Comparison of ENCODE assay signal across 11 cellular contexts in the genomic region with DNA sequence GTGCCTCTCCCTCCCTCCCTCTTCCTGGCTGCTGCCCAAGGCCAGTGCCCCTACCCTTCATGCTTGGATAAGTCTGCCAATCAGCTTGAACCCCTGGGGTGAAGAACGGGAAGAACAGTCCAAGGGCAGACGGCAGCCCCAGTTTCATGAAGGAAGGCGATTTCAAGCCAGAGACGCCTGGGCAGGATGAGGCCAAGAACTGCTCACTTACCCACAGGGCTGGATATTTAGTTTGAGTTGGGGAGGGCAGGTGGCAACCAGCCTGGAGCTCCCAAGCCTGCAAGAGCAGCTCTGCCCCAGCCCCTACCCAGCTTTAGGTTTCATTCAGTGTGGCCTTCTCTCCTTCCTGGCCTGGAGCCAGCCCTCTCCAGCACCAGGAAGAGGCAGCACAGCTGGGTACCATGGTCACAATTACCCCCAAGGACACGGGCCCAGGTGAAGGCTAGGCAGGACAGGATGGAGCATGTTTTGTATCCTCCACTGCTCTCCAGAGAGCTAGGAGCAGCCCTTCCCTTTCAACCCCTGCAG. TPM values are rescaled to one million over a fixed set of nuclear protein-coding genes. Genes with fewer than 3 reads are reported as not detected.
DNase-seq lines count a peak whose midpoint lies in the region; ATAC-seq and TF ChIP-seq lines count a peak whose summit lies in the region.
"Had no signal": no experiment of that assay in that cellular context is flagged by ENCODE, and none has a peak within 500 bp of the region (broad histone marks: within the 10 kb centered on the region; RNA-seq: fewer than 3 reads in every experiment).

No MANE protein-coding gene starts in this region.

- ATAC-seq in body of pancreas (peak; percentile 25), GM18907 (IDR thresholded peaks at IDR 0.05; ENCODE audit: unreplicated experiment) (no peak), natural killer cell (no peak)
- ATAC-seq: left lung had no signal

- DNase-seq in DMS53 (lab: John Stamatoyannopoulos, UW) (peak; percentile 48), NCI-H187 treated with DMSO at 0.1 percent for 48 hours (lab: John Stamatoyannopoulos, UW) (peak; percentile 84), body of pancreas (peak; percentile 33 to 62 (median 48)), nephron progenitor cell (no peak), osteoblast (ENCODE audit: insufficient read length, low spot score, missing footprints) (no peak), natural killer cell (no peak)
- DNase-seq in activated CD4-positive, alpha-beta T cell treated with anti-CD3 and anti-CD28 coated beads, Interleukin-2, amount 10 ng/mL, durations not matched to agents 24 days and 14 days = no peak
- DNase-seq: effector CD8-positive, alpha-beta T cell; left lung had no signal

- H3K27ac ChIP-seq in body of pancreas (no peak overlapping the region), osteoblast (ENCODE audit: low read depth, low read length) (no peak overlapping the region)
- H3K27ac ChIP-seq: PC-9 had no signal

- TF ChIP-seq CTCF in body of pancreas (IDR thresholded peaks at IDR 0.05) = no peak
- no peak for TF ChIP-seq CTCF in nephron progenitor cell (IDR thresholded peaks at IDR 0.05)
- TF ChIP-seq CTCF in osteoblast (IDR thresholded peaks at IDR 0.05; ENCODE audit: extremely low read depth, low read depth, low read length) = no peak
- no peak for TF ChIP-seq CTCF in natural killer cell (IDR thresholded peaks at IDR 0.05)

- TF ChIP-seq POLR2A in body of pancreas (IDR thresholded peaks at IDR 0.05) = no peak

- no peak overlapping the region for H3K4me3 Mint-ChIP-seq in nephron progenitor cell
- no peak overlapping the region for H3K4me3 Mint-ChIP-seq in activated CD4-positive, alpha-beta T cell treated with anti-CD3 and anti-CD28 coated beads, Interleukin-2, amount 10 ng/mL, durations not matched to agents 24 days and 14 days
- no peak overlapping the region for H3K4me3 Mint-ChIP-seq in natural killer cell

- H3K27ac Mint-ChIP-seq in nephron progenitor cell = peak overlapping the region; percentile 49
- no peak overlapping the region for H3K27ac Mint-ChIP-seq in activated CD4-positive, alpha-beta T cell treated with anti-CD3 and anti-CD28 coated beads, Interleukin-2, amount 10 ng/mL, durations not matched to agents 24 days and 14 days
- no peak overlapping the region for H3K27ac Mint-ChIP-seq in natural killer cell

- H2AFZ ChIP-seq in osteoblast (ENCODE audit: low read length) = no peak overlapping the region
- H2AFZ ChIP-seq: PC-9 had no signal

- H3K9me3 Mint-ChIP-seq in nephron progenitor cell = no peaks in the 10 kb centered on the region
- H3K9me3 Mint-ChIP-seq in activated CD4-positive, alpha-beta T cell treated with anti-CD3 and anti-CD28 coated beads, Interleukin-2, amount 10 ng/mL, durations not matched to agents 24 days and 14 days = no peaks in the 10 kb centered on the region
- H3K9me3 Mint-ChIP-seq in natural killer cell = no peaks in the 10 kb centered on the region

- H3K4me1 Mint-ChIP-seq in nephron progenitor cell (peaks cover 22% of the 10 kb centered on the region), natural killer cell (peaks cover 34 to 42% of the 10 kb centered on the region in 2 donors)
- peaks cover 3% of the 10 kb centered on the region for H3K4me1 Mint-ChIP-seq in activated CD4-positive, alpha-beta T cell treated with anti-CD3 and anti-CD28 coated beads, Interleukin-2, amount 10 ng/mL, durations not matched to agents 24 days and 14 days

- WGBS in body of pancreas, 2 donors = 14 to 17% methylated on average over 5 of the region's 5 CpGs

- H4K20me1 ChIP-seq in osteoblast (ENCODE audit: insufficient read depth, low read length) = no peaks in the 10 kb centered on the region

- H3K36me3 Mint-ChIP-seq in nephron progenitor cell (ENCODE audit: low read depth) (no peaks in the 10 kb centered on the region), natural killer cell (no peaks in the 10 kb centered on the region)
- no peaks in the 10 kb centered on the region for H3K36me3 Mint-ChIP-seq in activated CD4-positive, alpha-beta T cell treated with anti-CD3 and anti-CD28 coated beads, Interleukin-2, amount 10 ng/mL, durations not matched to agents 24 days and 14 days (ENCODE audit: low read depth)

- intact Hi-C loops in body of pancreas (cut with DNase I) (no loop called here), natural killer cell (cut with micrococcal nuclease) (no loop called here)
- intact Hi-C loops in activated CD4-positive, alpha-beta T cell treated with anti-CD3 and anti-CD28 coated beads, Interleukin-2, amount 10 ng/mL, durations not matched to agents 24 days and 14 days (cut with micrococcal nuclease) = no loop called here

- peaks cover 6% of the 10 kb centered on the region for H3K27me3 Mint-ChIP-seq in nephron progenitor cell (ENCODE audit: low read depth, poor library complexity)
- H3K27me3 Mint-ChIP-seq in activated CD4-positive, alpha-beta T cell treated with anti-CD3 and anti-CD28 coated beads, Interleukin-2, amount 10 ng/mL, durations not matched to agents 24 days and 14 days = peaks cover 5% of the 10 kb centered on the region
- H3K27me3 Mint-ChIP-seq in natural killer cell (ENCODE audit: low read depth in 2 of 2) = no peaks in the 10 kb centered on the region

- H3K27me3 ChIP-seq in body of pancreas (no peaks in the 10 kb centered on the region), osteoblast (ENCODE audit: insufficient read depth, low read length) (no peaks in the 10 kb centered on the region)

- peaks cover 8% of the 10 kb centered on the region for H3K4me1 ChIP-seq in body of pancreas
- peaks cover 26% of the 10 kb centered on the region for H3K4me1 ChIP-seq in osteoblast (ENCODE audit: insufficient read depth, low read length)
- H3K4me1 ChIP-seq: left lung had no signal

- H3K36me3 ChIP-seq in body of pancreas (replicated peaks in 1 of 2; ENCODE audit: insufficient read depth in 1 of 2, low read depth in 2 of 2) (no peaks in the 10 kb centered on the region), osteoblast (ENCODE audit: insufficient read depth, low read length) (no peaks in the 10 kb centered on the region)
- H3K36me3 ChIP-seq: left lung had no signal

- no peak overlapping the region for H3K4me2 ChIP-seq in osteoblast (ENCODE audit: insufficient read depth, low read length)
- H3K4me2 ChIP-seq: PC-9 had no signal

- H3K9me3 ChIP-seq in body of pancreas (no peaks in the 10 kb centered on the region), osteoblast (ENCODE audit: low read depth, low read length) (no peaks in the 10 kb centered on the region)
- H3K9me3 ChIP-seq: left lung had no signal

- H3K79me2 ChIP-seq in osteoblast (ENCODE audit: insufficient read depth, low read length) = no peaks in the 10 kb centered on the region

- no peak overlapping the region for H3K4me3 ChIP-seq in body of pancreas
- H3K4me3 ChIP-seq in osteoblast (ENCODE audit: insufficient read depth, low read length) = no peak overlapping the region
- H3K4me3 ChIP-seq: left lung, PC-9 had no signal

RNA-seq across cellular contexts. Expression of gene LTBP2, which starts 35.9 kb away (rescaled TPM):
- total RNA-seq in body of pancreas (10 to 100 TPM; 15.8 to 20.4 TPM), osteoblast (493 and 546 TPM in 2 replicates), natural killer cell (1 to 10 TPM; 2.1 to 3.7 (median 3.0) TPM)
- total RNA-seq in activated CD4-positive, alpha-beta T cell treated with anti-CD3 and anti-CD28 coated beads, Interleukin-2, amount 10 ng/mL, durations not matched to agents 24 days and 14 days = 0.05 TPM in 1 of 2 replicates, not detected in the other

Comparison
In these comparisons a context has a peak if more than half of its experiments do, and no peak if none do; other contexts are left out.
1. DNase-seq: peak in DMS53 (single experiment), NCI-H187 treated with DMSO at 0.1 percent for 48 hours (single experiment) and body of pancreas (4 of 4); none in nephron progenitor cell (single experiment), activated CD4-positive, alpha-beta T cell treated with anti-CD3 and anti-CD28 coated beads, Interleukin-2, amount 10 ng/mL, durations not matched to agents 24 days and 14 days (single experiment), osteoblast (single experiment) and natural killer cell (single experiment).
2. RNA of gene LTBP2, which starts 35.9 kb away (total RNA-seq): 493 to 546 TPM in osteoblast; 15.8 to 20.4 TPM in body of pancreas, 2.1 to 3.7 TPM in natural killer cell and 0.05 TPM in activated CD4-positive, alpha-beta T cell treated with anti-CD3 and anti-CD28 coated beads, Interleukin-2, amount 10 ng/mL, durations not matched to agents 24 days and 14 days; every median in the first group is over 10 times any median in the second.